In genomic region chr13:107119989-107120881, GRCh38 we compare ENCODE assay signal across 14 cellular contexts.
"Had no signal": no experiment of that assay in that cellular context is flagged by ENCODE, and none has a peak within 500 bp of the region (broad histone marks: within the 10 kb centered on the region; RNA-seq: fewer than 3 reads in every experiment).

No MANE protein-coding gene starts in this region.

- H3K4me1 ChIP-seq: adrenal gland, lower lobe of right lung had no signal

- H3K36me3 ChIP-seq: adrenal gland, cardiac muscle cell, lower lobe of right lung, tibial artery had no signal

- H3K27me3 ChIP-seq: adrenal gland, cardiac muscle cell, tibial artery had no signal

- H3K9me3 ChIP-seq: adrenal gland, lower lobe of right lung, tibial artery had no signal

- ATAC-seq: activated CD4-positive, alpha-beta T cell treated with anti-CD3 and anti-CD28 coated beads for 36 hours; activated naive CD4-positive, alpha-beta T cell treated with anti-CD3 and anti-CD28 coated beads, Interleukin-2, amount 50 U/mL, for 72 hours; lower lobe of right lung; stimulated activated naive CD8-positive, alpha-beta T cell treated with anti-CD3 and anti-CD28 coated beads, Interleukin-15, Interleukin-2, amounts not matched to agents 100 U/mL and 50 U/mL, for 24 hours had no signal

- FAIRE-seq: TTC549 had no signal

- H3K27ac ChIP-seq: adrenal gland, cardiac muscle cell, lower lobe of right lung, tibial artery had no signal

- H3K4me3 ChIP-seq: adrenal gland, cardiac muscle cell, lower lobe of right lung, tibial artery had no signal

- DNase-seq: activated CD4-positive, alpha-beta T cell treated with anti-CD3 and anti-CD28 coated beads for 36 hours; activated CD4-positive, alpha-beta T cell treated with anti-CD3 and anti-CD28 coated beads, Interleukin-2, amount 50 U/mL, for 48 hours; activated gamma-delta T cell; adrenal gland; effector CD8-positive, alpha-beta T cell; lower lobe of right lung; occipital lobe; stimulated activated CD4-positive, alpha-beta T cell treated with anti-CD3 and anti-CD28 coated beads, Interleukin-2, amount 100 ng/mL, for 24 hours; stimulated activated naive CD8-positive, alpha-beta T cell treated with anti-CD3 and anti-CD28 coated beads, Interleukin-15, Interleukin-2, amounts not matched to agents 100 U/mL and 50 U/mL, for 24 hours; substantia nigra; tibial artery had no signal
